ENCODE assay signal across 8 cellular contexts in the genomic region with DNA sequence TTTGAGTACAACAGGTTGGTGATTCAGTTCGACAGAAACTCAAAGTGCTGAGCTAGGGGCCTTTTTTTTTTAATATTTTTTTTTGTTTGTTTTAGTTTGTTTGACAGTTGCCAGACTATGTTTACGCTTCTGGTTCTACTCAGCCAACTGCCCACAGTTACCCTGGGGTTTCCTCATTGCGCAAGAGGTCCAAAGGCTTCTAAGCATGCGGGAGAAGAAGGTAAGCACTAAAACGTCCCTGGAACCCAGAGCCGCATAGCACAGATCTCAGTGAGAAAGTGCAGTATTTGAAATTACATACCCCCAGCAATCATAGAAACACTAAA. TPM values are rescaled to one million over a fixed set of nuclear protein-coding genes. Genes with fewer than 3 reads are reported as not detected.
DNase-seq lines count a peak whose midpoint lies in the region; ATAC-seq and TF ChIP-seq lines count a peak whose summit lies in the region.

No MANE protein-coding gene starts in this region.

- DNase-seq in AG10803 (ENCODE audit: low read depth), result no peak
- DNase-seq in NCI-H2029 treated with DMSO at 0.1 percent for 48 hours (lab: John Stamatoyannopoulos, UW), result peak; percentile 30
- peak; percentile 72 for DNase-seq in mucosa of gallbladder (ENCODE audit: low spot score)
- no peak for DNase-seq in AG20443 (ENCODE audit: low spot score)
- no peak for DNase-seq in hepatic stellate cell (ENCODE audit: low spot score)

- H3K9me3 ChIP-seq in ectodermal cell (ENCODE audit: control insufficient read depth, low read length), result no peaks in the 10 kb centered on the region

- no peaks in the 10 kb centered on the region for H3K36me3 ChIP-seq in ectodermal cell (ENCODE audit: control insufficient read depth, insufficient read depth, low read length)

- ATAC-seq in GM19438 (IDR thresholded peaks at IDR 0.05; ENCODE audit: low read depth, unreplicated experiment) (peak; percentile 13), HG02938 (IDR thresholded peaks at IDR 0.05; ENCODE audit: unreplicated experiment) (no peak)

- H3K27me3 ChIP-seq in ectodermal cell (ENCODE audit: control insufficient read depth, insufficient read depth, low read length, poor library complexity, severe bottlenecking), result peaks cover 44% of the 10 kb centered on the region

- TF ChIP-seq CTCF in AG10803 (conservative IDR thresholded peaks at IDR 0.05; ENCODE audit: low read length), result no peak

- H3K4me3 ChIP-seq in AG10803 (ENCODE audit: low read length), result peak overlapping the region; percentile 40; the same call in 1 of the 2 replicates
- H3K4me3 ChIP-seq in ectodermal cell (ENCODE audit: insufficient read depth, low read depth, low read length), result peak overlapping the region; percentile 52

- 61 to 70% methylated on average over 6 of the region's 6 CpGs for WGBS in ectodermal cell, 2 experiments

- no peak overlapping the region for H3K27ac ChIP-seq in ectodermal cell (ENCODE audit: insufficient read depth, low read depth, low read length, poor library complexity, severe bottlenecking)

- H3K4me1 ChIP-seq in ectodermal cell (ENCODE audit: control insufficient read depth, insufficient read depth, low read length), result peaks cover 4% of the 10 kb centered on the region

RNA-seq across cellular contexts. Expression of a gene that starts 0.6 kb away (rescaled TPM):
- polyA plus RNA-seq in ectodermal cell (2013, experiment 1 of 4), result 0.28 TPM
- polyA plus RNA-seq in ectodermal cell (2013, experiment 2 of 4), result 0.07 TPM
- polyA plus RNA-seq in ectodermal cell (2013, experiment 3 of 4), result 0.16 TPM
- 0.16 TPM for polyA plus RNA-seq in ectodermal cell (2013, experiment 4 of 4)
- total RNA-seq in mucosa of gallbladder, result 12.7 TPM

RNA-seq across cellular contexts. Expression of a gene that starts 35.9 kb away (rescaled TPM):
- not detected for polyA plus RNA-seq in ectodermal cell (2013, experiment 1 of 4)
- not detected for polyA plus RNA-seq in ectodermal cell (2013, experiment 2 of 4)
- polyA plus RNA-seq in ectodermal cell (2013, experiment 3 of 4), result not detected
- polyA plus RNA-seq in ectodermal cell (2013, experiment 4 of 4), result not detected
- total RNA-seq in mucosa of gallbladder, result not detected

Comparison
In these comparisons a context has a peak if more than half of its experiments do, and no peak if none do; other contexts are left out.
1. DNase-seq: peak in NCI-H2029 treated with DMSO at 0.1 percent for 48 hours (single experiment) and mucosa of gallbladder (single experiment); none in AG10803 (single experiment), AG20443 (single experiment) and hepatic stellate cell (single experiment).